ENCODE assay signal across 26 cellular contexts in the genomic region with DNA sequence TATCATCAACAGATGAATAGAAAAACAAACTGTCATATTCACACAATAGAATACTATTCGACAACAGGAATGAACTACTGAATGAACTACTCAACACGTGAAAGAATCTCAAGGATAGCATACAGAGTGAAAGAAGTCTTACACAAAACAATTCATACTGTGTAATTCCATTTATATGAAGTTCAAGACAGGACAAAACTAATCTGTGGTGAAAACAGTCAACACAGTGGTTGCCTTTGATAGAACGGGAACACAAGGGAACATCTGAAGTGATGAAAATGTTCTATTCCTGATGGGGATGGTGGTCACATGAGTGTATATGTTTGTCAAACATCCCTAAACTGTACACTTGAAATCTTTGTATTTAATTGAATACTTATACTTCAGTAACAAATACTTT. TPM values are rescaled to one million over a fixed set of nuclear protein-coding genes. Genes with fewer than 3 reads are reported as not detected.
"Had no signal": no experiment of that assay in that cellular context is flagged by ENCODE, and none has a peak within 500 bp of the region (broad histone marks: within the 10 kb centered on the region; RNA-seq: fewer than 3 reads in every experiment).

No MANE protein-coding gene starts in this region.

- H3K27ac ChIP-seq: neural progenitor cell, ovary, parathyroid adenoma, psoas muscle, right lobe of liver, sigmoid colon, stomach, thoracic aorta, thyroid gland, tibial nerve, upper lobe of left lung, vagina had no signal

- H3K9me3 ChIP-seq: ovary, psoas muscle, right lobe of liver, sigmoid colon, stomach, thoracic aorta, thyroid gland, tibial nerve, upper lobe of left lung, vagina had no signal

- H3K4me1 ChIP-seq: psoas muscle had no signal

- FAIRE-seq: small intestine, urothelium cell line had no signal

- DNase-seq: natural killer cell; occipital lobe; ovary; posterior cingulate gyrus; psoas muscle; right cardiac atrium; right lobe of liver; sigmoid colon; small intestine; stimulated activated CD4-positive, alpha-beta T cell treated with anti-CD3 and anti-CD28 coated beads, Interleukin-15, amount 100 ng/mL, for 24 hours; stimulated activated CD4-positive, alpha-beta T cell treated with anti-CD3 and anti-CD28 coated beads, Interleukin-2, amount 100 ng/mL, for 24 hours; stimulated activated CD4-positive, alpha-beta T cell treated with anti-CD3 and anti-CD28 coated beads, Interleukin-2, amount 100 ng/mL, for 48 hours; stimulated activated CD4-positive, alpha-beta T cell treated with anti-CD3 and anti-CD28 coated beads, Interleukin-4, amount 100 ng/mL, for 24 hours; stimulated activated naive B cell treated with anti-CD40 and anti-IgM and Interleukin-4, amounts not matched to agents 10 μg/mL and 1 μg/mL and 100 μg/mL, for 72 hours; stimulated activated naive CD4-positive, alpha-beta T cell treated with Interleukin-2 at 50 U/mL for 16 hours; stomach; thyroid gland; trophoblast cell had no signal

- H3K4me2 ChIP-seq: neural progenitor cell had no signal

- H3K4me3 ChIP-seq: neural progenitor cell, ovary, psoas muscle, right lobe of liver, sigmoid colon, stomach, thoracic aorta, thyroid gland, tibial nerve, upper lobe of left lung, vagina had no signal

- ATAC-seq: natural killer cell; psoas muscle; right cardiac atrium; right lobe of liver; stimulated activated effector memory CD8-positive, alpha-beta T cell treated with anti-CD3 and anti-CD28 coated beads, Interleukin-12 subunit alpha, Interleukin-12 subunit beta, amount 100 ng/mL, for 72 hours; stimulated activated naive B cell treated with anti-CD40 and anti-IgM and Interleukin-4, amounts not matched to agents 10 μg/mL and 1 μg/mL and 100 μg/mL, for 72 hours had no signal

RNA-seq across cellular contexts. Expression of a gene that starts 2.6 kb away (rescaled TPM):
- total RNA-seq: natural killer cell had no signal

RNA-seq across cellular contexts. Expression of a gene that starts 56.0 kb away (rescaled TPM):
- total RNA-seq: natural killer cell had no signal
